ENCODE assay signal across 14 cellular contexts in the genomic region with DNA sequence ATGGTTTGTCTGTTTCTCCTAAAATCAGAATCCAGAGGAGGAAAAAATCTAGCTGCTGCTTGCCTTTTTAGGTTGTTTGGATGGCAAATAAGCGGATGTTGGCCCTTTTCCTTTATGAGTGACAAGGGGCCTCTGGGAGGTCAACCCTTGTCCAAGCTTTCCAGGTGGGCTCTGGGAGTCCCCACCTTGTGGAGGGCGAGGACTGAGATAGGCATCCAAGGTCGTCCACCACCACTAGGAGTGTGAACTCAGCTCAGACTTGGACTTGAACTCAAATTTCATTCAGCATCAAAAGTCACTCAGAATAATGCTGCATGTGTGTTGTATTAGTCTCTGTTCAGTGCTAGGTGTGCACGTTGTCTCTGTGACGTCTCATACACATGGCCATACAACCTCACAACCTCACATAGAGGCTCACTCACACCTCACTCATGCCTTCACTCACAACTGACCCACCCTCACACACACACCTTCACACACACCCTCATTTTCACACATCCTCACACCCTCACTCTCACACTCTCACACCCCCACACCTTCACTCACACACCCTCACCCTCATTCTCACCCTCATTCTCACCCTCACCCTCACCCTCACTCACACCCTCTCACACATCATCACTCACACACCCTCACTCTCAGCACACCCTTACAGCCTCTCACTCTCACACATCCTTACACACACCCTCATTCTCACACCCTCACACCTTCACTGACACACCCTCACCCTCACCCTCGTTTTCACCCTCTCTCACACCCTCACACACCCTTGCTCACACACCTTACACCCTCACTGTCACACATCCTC. TPM values are rescaled to one million over a fixed set of nuclear protein-coding genes. Genes with fewer than 3 reads are reported as not detected.
DNase-seq lines count a peak whose midpoint lies in the region; ATAC-seq and TF ChIP-seq lines count a peak whose summit lies in the region.
"Had no signal": no experiment of that assay in that cellular context is flagged by ENCODE, and none has a peak within 500 bp of the region (broad histone marks: within the 10 kb centered on the region; RNA-seq: fewer than 3 reads in every experiment).

No MANE protein-coding gene starts in this region.

- no peaks in the 10 kb centered on the region for H3K9me3 Mint-ChIP-seq in activated naive CD4-positive, alpha-beta T cell treated with anti-CD3 and anti-CD28 coated beads, Interleukin-2, amount 10 ng/mL, durations not matched to agents 7 days and 5 days
- no peaks in the 10 kb centered on the region for H3K9me3 Mint-ChIP-seq in activated CD4-positive, alpha-beta memory T cell treated with anti-CD3 and anti-CD28 coated beads, Interleukin-2, amount 10 ng/mL, durations not matched to agents 7 days and 5 days
- no peaks in the 10 kb centered on the region for H3K9me3 Mint-ChIP-seq in endodermal cell
- H3K9me3 Mint-ChIP-seq: HFFc6 had no signal

- H3K4me3 ChIP-seq in endodermal cell (ENCODE audit: low read length) (no peak overlapping the region), thoracic aorta (no peak overlapping the region)
- H3K4me3 ChIP-seq: lung, MG63 had no signal

- no peak overlapping the region for H3K4me3 Mint-ChIP-seq in activated naive CD4-positive, alpha-beta T cell treated with anti-CD3 and anti-CD28 coated beads, Interleukin-2, amount 10 ng/mL, durations not matched to agents 7 days and 5 days
- no peak overlapping the region for H3K4me3 Mint-ChIP-seq in activated CD4-positive, alpha-beta memory T cell treated with anti-CD3 and anti-CD28 coated beads, Interleukin-2, amount 10 ng/mL, durations not matched to agents 7 days and 5 days
- no peak overlapping the region for H3K4me3 Mint-ChIP-seq in endodermal cell
- H3K4me3 Mint-ChIP-seq: HFFc6 had no signal

- POLR2A ChIA-PET in activated CD4-positive, alpha-beta memory T cell treated with anti-CD3 and anti-CD28 coated beads, Interleukin-2, amount 10 ng/mL, durations not matched to agents 7 days and 5 days (lab: Charles Lee) = no interaction called here

- H3K9me3 ChIP-seq in endodermal cell (ENCODE audit: control insufficient read depth, low read length) (no peaks in the 10 kb centered on the region), thoracic aorta (no peaks in the 10 kb centered on the region)
- H3K9me3 ChIP-seq: MG63 had no signal

- TF ChIP-seq CTCF in endodermal cell (conservative IDR thresholded peaks at IDR 0.05) (no peak), thoracic aorta (IDR thresholded peaks at IDR 0.05) (no peak)

- peak overlapping the region; percentile 30 for H3K27ac Mint-ChIP-seq in activated naive CD4-positive, alpha-beta T cell treated with anti-CD3 and anti-CD28 coated beads, Interleukin-2, amount 10 ng/mL, durations not matched to agents 7 days and 5 days
- H3K27ac Mint-ChIP-seq in activated CD4-positive, alpha-beta memory T cell treated with anti-CD3 and anti-CD28 coated beads, Interleukin-2, amount 10 ng/mL, durations not matched to agents 7 days and 5 days = peak overlapping the region; percentile 57
- H3K27ac Mint-ChIP-seq in endodermal cell = no peak overlapping the region
- H3K27ac Mint-ChIP-seq: HFFc6 had no signal

- no peak for DNase-seq in activated naive CD4-positive, alpha-beta T cell treated with anti-CD3 and anti-CD28 coated beads, Interleukin-2, amount 10 ng/mL, durations not matched to agents 7 days and 5 days
- no peak for DNase-seq in activated naive CD4-positive, alpha-beta T cell treated with Interleukin-2 at 50 U/mL for 16 hours
- no peak for DNase-seq in activated CD4-positive, alpha-beta memory T cell treated with anti-CD3 and anti-CD28 coated beads, Interleukin-2, amount 10 ng/mL, durations not matched to agents 7 days and 5 days
- DNase-seq in endodermal cell = peak; percentile 30
- DNase-seq in thoracic aorta (ENCODE audit: low spot score) = no peak
- DNase-seq in D341Med (ENCODE audit: low spot score) = no peak
- no peak for DNase-seq in germinal center (ENCODE audit: low spot score)
- DNase-seq: HFFc6, MG63, NCI-H2029 treated with DMSO at 0.1 percent for 48 hours, NCI-H69, RPMI8226 had no signal

- H3K36me3 Mint-ChIP-seq in activated naive CD4-positive, alpha-beta T cell treated with anti-CD3 and anti-CD28 coated beads, Interleukin-2, amount 10 ng/mL, durations not matched to agents 7 days and 5 days = peaks cover 59% of the 10 kb centered on the region
- H3K36me3 Mint-ChIP-seq in activated CD4-positive, alpha-beta memory T cell treated with anti-CD3 and anti-CD28 coated beads, Interleukin-2, amount 10 ng/mL, durations not matched to agents 7 days and 5 days (ENCODE audit: low read depth) = peaks cover 64% of the 10 kb centered on the region
- peaks cover 66% of the 10 kb centered on the region for H3K36me3 Mint-ChIP-seq in endodermal cell (ENCODE audit: low read depth)

- H3K27me3 ChIP-seq in endodermal cell (ENCODE audit: control insufficient read depth, insufficient read depth, low read length, poor library complexity, severe bottlenecking) (no peaks in the 10 kb centered on the region), thoracic aorta (replicated peaks; ENCODE audit: insufficient read depth) (no peaks in the 10 kb centered on the region)
- H3K27me3 ChIP-seq: MG63 had no signal

- no peak for ATAC-seq in thoracic aorta (ENCODE audit: insufficient number of reproducible peaks, low FRiP score, low read depth)
- no peak for ATAC-seq in GM19351 (IDR thresholded peaks at IDR 0.05; ENCODE audit: unreplicated experiment)

- H3K4me1 Mint-ChIP-seq in activated naive CD4-positive, alpha-beta T cell treated with anti-CD3 and anti-CD28 coated beads, Interleukin-2, amount 10 ng/mL, durations not matched to agents 7 days and 5 days = peaks cover 17% of the 10 kb centered on the region
- H3K4me1 Mint-ChIP-seq in activated CD4-positive, alpha-beta memory T cell treated with anti-CD3 and anti-CD28 coated beads, Interleukin-2, amount 10 ng/mL, durations not matched to agents 7 days and 5 days = peaks cover 38% of the 10 kb centered on the region
- H3K4me1 Mint-ChIP-seq in endodermal cell = peaks cover 8% of the 10 kb centered on the region

- no peak overlapping the region for H3K9ac ChIP-seq in endodermal cell (ENCODE audit: extremely low read depth, low read length, poor library complexity, severe bottlenecking)

- H3K36me3 ChIP-seq in endodermal cell (ENCODE audit: control insufficient read depth, insufficient read depth, low read length) (peaks cover 70% of the 10 kb centered on the region), thoracic aorta (peaks cover 4% of the 10 kb centered on the region)

- CTCF ChIA-PET in activated naive CD4-positive, alpha-beta T cell treated with anti-CD3 and anti-CD28 coated beads, Interleukin-2, amount 10 ng/mL, durations not matched to agents 7 days and 5 days (lab: Charles Lee) = interaction anchor here (0.7 kb wide), 1 partner anchor 65 kb away, joined by 3 read pairs; no protein-coding TSS in a partner anchor
- CTCF ChIA-PET in activated CD4-positive, alpha-beta memory T cell treated with anti-CD3 and anti-CD28 coated beads, Interleukin-2, amount 10 ng/mL, durations not matched to agents 7 days and 5 days (lab: Charles Lee) = interaction anchor here (0.6 to 1.1 kb wide), 2 partner anchors 32 to 414 kb away, joined by 3 to 4 read pairs; no protein-coding TSS in a partner anchor

- no peaks in the 10 kb centered on the region for H3K27me3 Mint-ChIP-seq in activated naive CD4-positive, alpha-beta T cell treated with anti-CD3 and anti-CD28 coated beads, Interleukin-2, amount 10 ng/mL, durations not matched to agents 7 days and 5 days
- no peaks in the 10 kb centered on the region for H3K27me3 Mint-ChIP-seq in activated CD4-positive, alpha-beta memory T cell treated with anti-CD3 and anti-CD28 coated beads, Interleukin-2, amount 10 ng/mL, durations not matched to agents 7 days and 5 days
- H3K27me3 Mint-ChIP-seq in endodermal cell (ENCODE audit: insufficient read depth) = no peaks in the 10 kb centered on the region

- H3K27ac ChIP-seq in endodermal cell (ENCODE audit: low read depth, low read length) (no peak overlapping the region), thoracic aorta (peak overlapping the region; percentile 13 to 62)

- H3K4me1 ChIP-seq in endodermal cell (ENCODE audit: control insufficient read depth, insufficient read depth, low read length) (no peaks in the 10 kb centered on the region), thoracic aorta (ENCODE audit: control insufficient read depth in 1 of 2, low read depth in 2 of 2) (peaks cover 15 to 38% of the 10 kb centered on the region in 2 donors)

- 92% methylated on average over 2 to 6 of the region's 6 CpGs for WGBS in endodermal cell (ENCODE audit: insufficient coverage in 1 of 2, insufficient read length in 1 of 2), 2 experiments

RNA-seq across cellular contexts. Expression of a gene that starts 18.0 kb away (rescaled TPM):
- total RNA-seq in activated CD4-positive, alpha-beta memory T cell treated with anti-CD3 and anti-CD28 coated beads, Interleukin-2, amount 10 ng/mL, durations not matched to agents 7 days and 5 days = 100 to 1,000 TPM; 130 to 133 TPM
- total RNA-seq in endodermal cell (100 to 1,000 TPM; 112 to 148 TPM), thoracic aorta (10 to 100 TPM; 45.6 to 48.7 TPM)
- polyA plus RNA-seq in endodermal cell (2013, experiment 1 of 2) = 172 TPM
- 168 TPM for polyA plus RNA-seq in endodermal cell (2013, experiment 2 of 2)

RNA-seq across cellular contexts. Expression of a gene that starts 23.3 kb away (rescaled TPM):
- total RNA-seq in activated CD4-positive, alpha-beta memory T cell treated with anti-CD3 and anti-CD28 coated beads, Interleukin-2, amount 10 ng/mL, durations not matched to agents 7 days and 5 days = 100 to 1,000 TPM; 133 to 135 TPM
- under 1 TPM; 0.58 to 0.79 TPM for total RNA-seq in endodermal cell
- polyA plus RNA-seq in endodermal cell (2013, experiment 1 of 2) = 0.46 TPM
- polyA plus RNA-seq in endodermal cell (2013, experiment 2 of 2) = 0.50 TPM
- total RNA-seq in thoracic aorta = 1 to 10 TPM; 7.1 to 9.6 TPM

Comparison
In these comparisons a context has a peak if more than half of its experiments do, and no peak if none do; other contexts are left out.
1. RNA of a gene that starts 23.3 kb away (total RNA-seq): 133 to 135 TPM in activated CD4-positive, alpha-beta memory T cell treated with anti-CD3 and anti-CD28 coated beads, Interleukin-2, amount 10 ng/mL, durations not matched to agents 7 days and 5 days; 7.1 to 9.6 TPM in thoracic aorta and 0.58 to 0.79 TPM in endodermal cell; every median in the first group is over 10 times any median in the second.